Comparison of ENCODE assay signal across 8 cellular contexts in the genomic region with DNA sequence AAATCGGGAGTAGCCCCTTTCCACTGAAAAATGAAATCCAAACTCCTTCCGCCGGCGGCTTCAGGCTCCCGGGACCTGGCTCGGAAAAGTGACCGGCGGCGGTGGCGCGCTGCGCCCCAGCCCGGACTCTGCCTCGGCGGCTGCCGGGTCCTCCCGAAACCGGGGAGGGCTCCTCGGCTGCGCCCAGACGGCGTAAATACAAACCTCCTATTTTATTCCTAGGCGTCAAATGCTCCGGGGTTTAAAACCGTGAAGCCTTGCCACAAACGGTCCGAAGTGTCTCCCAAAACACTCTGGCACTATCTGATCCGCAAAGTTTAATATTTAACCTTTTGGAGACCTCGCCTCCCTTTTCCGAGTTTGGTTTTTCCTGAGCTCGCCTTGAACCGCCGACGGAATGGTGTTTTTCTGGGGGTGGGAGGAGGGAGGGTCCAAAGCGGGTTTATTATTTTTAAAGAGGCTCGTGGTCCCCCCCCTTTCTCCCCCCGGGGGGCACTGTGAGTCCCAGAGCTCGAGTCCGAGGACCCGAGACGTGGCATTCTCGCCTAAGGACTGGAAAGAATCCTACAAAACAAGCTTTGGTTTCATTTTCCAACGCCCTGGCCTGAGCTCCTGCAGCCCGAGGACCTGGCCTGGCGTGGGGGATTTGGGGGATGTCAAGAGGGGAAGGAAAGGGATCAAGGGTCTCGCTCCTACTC. TPM values are rescaled to one million over a fixed set of nuclear protein-coding genes. Genes with fewer than 3 reads are reported as not detected.
DNase-seq lines count a peak whose midpoint lies in the region; ATAC-seq and TF ChIP-seq lines count a peak whose summit lies in the region.

No MANE protein-coding gene starts in this region.

- TF ChIP-seq CTCF in PC-9 (conservative IDR thresholded peaks at IDR 0.05) = no peak

- BruUV-seq in PC-9 (replicated peaks; lab: Mats Ljungman, UMichigan) = TSS peak; percentile 13

- H3K4me1 ChIP-seq in PC-9 (replicated peaks; ENCODE audit: insufficient read depth) = peaks cover 24% of the 10 kb centered on the region

- H3K9me2 ChIP-seq in PC-9 (ENCODE audit: insufficient read depth) = no peaks in the 10 kb centered on the region

- H3K9me3 ChIP-seq in PC-9 (ENCODE audit: insufficient read depth, low read depth) = no peaks in the 10 kb centered on the region

- POLR2A ChIA-PET in PC-9 (lab: Charles Lee; ENCODE audit: unreplicated experiment) = interaction anchor here (0.5 to 0.8 kb wide), 4 partner anchors 17 to 931 kb away, joined by 8 to 11 read pairs (median 10); no protein-coding TSS in a partner anchor

- H3K4me1 Mint-ChIP-seq in activated naive CD4-positive, alpha-beta T cell treated with anti-CD3 and anti-CD28 coated beads, Interleukin-2, amount 10 ng/mL, durations not matched to agents 7 days and 5 days = peaks cover 47% of the 10 kb centered on the region
- peaks cover 52% of the 10 kb centered on the region for H3K4me1 Mint-ChIP-seq in stimulated activated naive CD8-positive, alpha-beta T cell treated with anti-CD3 and anti-CD28 coated beads, Interleukin-15, Interleukin-2, amounts not matched to agents 100 ng/mL and 50 ng/mL, for 24 hours (ENCODE audit: low read depth)

- peak overlapping the region; percentile 91 for H3K4me3 ChIP-seq in PC-9

- peak overlapping the region; percentile 59 for H3K4me3 Mint-ChIP-seq in activated naive CD4-positive, alpha-beta T cell treated with anti-CD3 and anti-CD28 coated beads, Interleukin-2, amount 10 ng/mL, durations not matched to agents 7 days and 5 days
- H3K4me3 Mint-ChIP-seq in stimulated activated naive CD8-positive, alpha-beta T cell treated with anti-CD3 and anti-CD28 coated beads, Interleukin-15, Interleukin-2, amounts not matched to agents 100 ng/mL and 50 ng/mL, for 24 hours = peak overlapping the region; percentile 67

- intact Hi-C loops in PC-9 (cut with micrococcal nuclease; ENCODE audit: unreplicated experiment) = no loop called here

- ATAC-seq in left lobe of liver (peak; percentile 5), GM19035 (IDR thresholded peaks at IDR 0.05; ENCODE audit: unreplicated experiment) (no peak)

- H3K36me3 Mint-ChIP-seq in activated naive CD4-positive, alpha-beta T cell treated with anti-CD3 and anti-CD28 coated beads, Interleukin-2, amount 10 ng/mL, durations not matched to agents 7 days and 5 days = peaks cover 3% of the 10 kb centered on the region
- no peaks in the 10 kb centered on the region for H3K36me3 Mint-ChIP-seq in stimulated activated naive CD8-positive, alpha-beta T cell treated with anti-CD3 and anti-CD28 coated beads, Interleukin-15, Interleukin-2, amounts not matched to agents 100 ng/mL and 50 ng/mL, for 24 hours (ENCODE audit: low read depth)

- H3K27ac Mint-ChIP-seq in activated naive CD4-positive, alpha-beta T cell treated with anti-CD3 and anti-CD28 coated beads, Interleukin-2, amount 10 ng/mL, durations not matched to agents 7 days and 5 days = no peak overlapping the region
- H3K27ac Mint-ChIP-seq in stimulated activated naive CD8-positive, alpha-beta T cell treated with anti-CD3 and anti-CD28 coated beads, Interleukin-15, Interleukin-2, amounts not matched to agents 100 ng/mL and 50 ng/mL, for 24 hours = no peak overlapping the region

- peaks cover 7% of the 10 kb centered on the region for H4K20me1 ChIP-seq in PC-9 (ENCODE audit: insufficient read depth)

- peaks cover 99% of the 10 kb centered on the region for H3K27me3 Mint-ChIP-seq in activated naive CD4-positive, alpha-beta T cell treated with anti-CD3 and anti-CD28 coated beads, Interleukin-2, amount 10 ng/mL, durations not matched to agents 7 days and 5 days
- H3K27me3 Mint-ChIP-seq in stimulated activated naive CD8-positive, alpha-beta T cell treated with anti-CD3 and anti-CD28 coated beads, Interleukin-15, Interleukin-2, amounts not matched to agents 100 ng/mL and 50 ng/mL, for 24 hours = peaks cover 70% of the 10 kb centered on the region

- no peak overlapping the region for H2AFZ ChIP-seq in PC-9

- H3K9me3 Mint-ChIP-seq in activated naive CD4-positive, alpha-beta T cell treated with anti-CD3 and anti-CD28 coated beads, Interleukin-2, amount 10 ng/mL, durations not matched to agents 7 days and 5 days = no peaks in the 10 kb centered on the region
- no peaks in the 10 kb centered on the region for H3K9me3 Mint-ChIP-seq in stimulated activated naive CD8-positive, alpha-beta T cell treated with anti-CD3 and anti-CD28 coated beads, Interleukin-15, Interleukin-2, amounts not matched to agents 100 ng/mL and 50 ng/mL, for 24 hours

- peak overlapping the region; percentile 97 for H3K4me2 ChIP-seq in PC-9

- CTCF ChIA-PET in activated naive CD4-positive, alpha-beta T cell treated with anti-CD3 and anti-CD28 coated beads, Interleukin-2, amount 10 ng/mL, durations not matched to agents 7 days and 5 days (lab: Charles Lee) = interaction anchor here (0.6 to 1.0 kb wide), 2 partner anchors 11 to 55 kb away, joined by 3 to 4 read pairs; no protein-coding TSS in a partner anchor
- CTCF ChIA-PET in PC-9 (lab: Charles Lee) = interaction anchor here (1.3 kb wide), 1 partner anchor 56 kb away, joined by 3 read pairs; no protein-coding TSS in a partner anchor

- DNase-seq in activated naive CD4-positive, alpha-beta T cell treated with anti-CD3 and anti-CD28 coated beads, Interleukin-2, amount 10 ng/mL, durations not matched to agents 7 days and 5 days = no peak
- no peak for DNase-seq in activated naive CD4-positive, alpha-beta T cell (lab: John Stamatoyannopoulos, UW)
- DNase-seq in PC-9 (peak; percentile 62 to 67), left lobe of liver (ENCODE audit: low spot score) (peak; percentile 85), NCI-H510A treated with DMSO at 0.1 percent for 48 hours (lab: John Stamatoyannopoulos, UW) (no peak)

- peaks cover 93% of the 10 kb centered on the region for H3K79me2 ChIP-seq in PC-9 (ENCODE audit: low read depth)

- no peaks in the 10 kb centered on the region; the same call in 1 of the 2 replicates for H3K36me3 ChIP-seq in PC-9 (ENCODE audit: low read depth)

- H3K27ac ChIP-seq in PC-9 (peak overlapping the region; percentile 89), cingulate gyrus (ENCODE audit: low read depth, low read length) (peak overlapping the region; percentile 91)

- peaks cover 50% of the 10 kb centered on the region for H3F3A ChIP-seq in PC-9 (ENCODE audit: insufficient read depth, low read depth)

- H3K27me3 ChIP-seq in PC-9 (ENCODE audit: insufficient read depth, low read depth) = no peaks in the 10 kb centered on the region

RNA-seq across cellular contexts. Expression of a gene that starts 1.9 kb away (rescaled TPM):
- total RNA-seq in PC-9 (2021) (128 and 159 TPM in 2 replicates), left lobe of liver (35.4 TPM)

Comparison
In these comparisons a context has a peak if more than half of its experiments do, and no peak if none do; other contexts are left out.
1. DNase-seq: peak in PC-9 (2 of 2) and left lobe of liver (single experiment); none in activated naive CD4-positive, alpha-beta T cell treated with anti-CD3 and anti-CD28 coated beads, Interleukin-2, amount 10 ng/mL, durations not matched to agents 7 days and 5 days (single experiment), activated naive CD4-positive, alpha-beta T cell (0 of 4) and NCI-H510A treated with DMSO at 0.1 percent for 48 hours (single experiment).